33 cellular contexts compared by ENCODE assay signal in the genomic region with DNA sequence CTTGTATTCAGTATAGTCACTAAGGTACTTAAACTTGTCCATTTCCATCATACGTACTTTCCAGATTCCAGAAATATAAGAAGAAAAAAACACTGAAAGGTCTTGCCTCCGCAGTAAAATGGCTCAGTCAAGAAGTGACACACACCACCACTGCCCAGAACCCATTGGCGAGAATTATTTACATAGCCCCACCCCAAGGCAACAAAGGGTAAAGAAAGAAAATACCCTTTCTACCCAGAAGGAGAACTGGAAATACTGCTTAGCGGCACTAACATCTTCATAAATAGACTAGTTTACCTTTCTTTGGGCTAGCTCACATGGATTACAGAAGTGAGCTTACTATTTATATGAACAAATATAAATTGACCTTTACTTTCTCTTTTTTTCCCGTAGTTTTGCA.
"Had no signal": no experiment of that assay in that cellular context is flagged by ENCODE, and none has a peak within 500 bp of the region (broad histone marks: within the 10 kb centered on the region; RNA-seq: fewer than 3 reads in every experiment).

No MANE protein-coding gene starts in this region.

- H3K27ac ChIP-seq: adrenal gland, body of pancreas, esophagus muscularis mucosa, foreskin keratinocyte, gastrocnemius medialis, WERI-Rb-1 had no signal

- H3K27me3 ChIP-seq: adrenal gland, body of pancreas, esophagus muscularis mucosa, foreskin keratinocyte, gastrocnemius medialis, heart left ventricle had no signal

- H3K4me1 ChIP-seq: foreskin keratinocyte had no signal

- FAIRE-seq: colon had no signal

- H3K36me3 ChIP-seq: adrenal gland, esophagus muscularis mucosa, gastrocnemius medialis, heart left ventricle, WERI-Rb-1 had no signal

- ATAC-seq: activated CD4-positive, alpha-beta T cell treated with anti-CD3 and anti-CD28 coated beads for 36 hours; activated CD8-positive, alpha-beta memory T cell treated with anti-CD3 and anti-CD28 coated beads, Interleukin-2, amount 10 ng/mL, durations not matched to agents 7 days and 5 days; activated CD8-positive, alpha-beta T cell treated with anti-CD3 and anti-CD28 coated beads, Interleukin-2, amount 10 ng/mL, durations not matched to agents 7 days and 5 days; activated naive CD8-positive, alpha-beta T cell treated with anti-CD3 and anti-CD28 coated beads, Interleukin-2, amount 50 U/mL, for 24 hours; body of pancreas; effector memory CD8-positive, alpha-beta T cell; foreskin keratinocyte; gastrocnemius medialis; heart left ventricle; T-helper 17 cell had no signal

- H3K9me3 ChIP-seq: adrenal gland, body of pancreas, esophagus muscularis mucosa, gastrocnemius medialis, heart left ventricle had no signal

- DNase-seq: activated CD4-positive, alpha-beta memory T cell treated with anti-CD3 and anti-CD28 coated beads for 36 hours; activated CD4-positive, alpha-beta T cell treated with anti-CD3 and anti-CD28 coated beads for 36 hours; activated CD4-positive, alpha-beta T cell treated with anti-CD3 and anti-CD28 coated beads, Interleukin-2, amount 10 ng/mL, durations not matched to agents 24 days and 14 days; activated CD4-positive, CD25-positive, alpha-beta regulatory T cell; activated CD4-positive, CD25-positive, alpha-beta regulatory T cell treated with anti-CD3 and anti-CD28 coated beads, Interleukin-2, amount 50 U/mL, for 72 hours; activated CD8-positive, alpha-beta memory T cell treated with anti-CD3 and anti-CD28 coated beads, Interleukin-2, amount 10 ng/mL, durations not matched to agents 7 days and 5 days; activated CD8-positive, alpha-beta memory T cell treated with anti-CD3 and anti-CD28 coated beads, Interleukin-2, amount 50 U/mL, for 4 hours; activated CD8-positive, alpha-beta T cell treated with anti-CD3 and anti-CD28 coated beads, Interleukin-2, amount 10 ng/mL, durations not matched to agents 7 days and 5 days; activated effector memory CD4-positive, alpha-beta T cell treated with anti-CD3 and anti-CD28 coated beads, Interleukin-2, amount 50 U/mL, for 16 hours; activated naive CD4-positive, alpha-beta T cell treated with anti-CD3 and anti-CD28 coated beads for 36 hours; activated naive CD8-positive, alpha-beta T cell treated with anti-CD3 and anti-CD28 coated beads for 36 hours; activated naive CD8-positive, alpha-beta T cell treated with anti-CD3 and anti-CD28 coated beads, Interleukin-2, amount 50 U/mL, for 24 hours; activated T-cell treated with anti-CD3 and anti-CD28 coated beads, Interleukin-2, amount 50 U/mL, for 1 hour; activated T-cell treated with anti-CD3 and anti-CD28 coated beads, Interleukin-2, amount 50 U/mL, for 48 hours; adrenal gland; amygdala; aorta; body of pancreas; caudate nucleus; cortex of kidney; dermis blood vessel endothelial cell; effector CD4-positive, alpha-beta T cell; effector memory CD8-positive, alpha-beta T cell; erythroblast; foreskin keratinocyte; gastrocnemius medialis; glutamatergic neuron; heart left ventricle; T-helper 17 cell; T1000; WERI-Rb-1 had no signal

- H3K4me3 ChIP-seq: adrenal gland, body of pancreas, esophagus muscularis mucosa, gastrocnemius medialis, heart left ventricle had no signal
